In the genomic region with DNA sequence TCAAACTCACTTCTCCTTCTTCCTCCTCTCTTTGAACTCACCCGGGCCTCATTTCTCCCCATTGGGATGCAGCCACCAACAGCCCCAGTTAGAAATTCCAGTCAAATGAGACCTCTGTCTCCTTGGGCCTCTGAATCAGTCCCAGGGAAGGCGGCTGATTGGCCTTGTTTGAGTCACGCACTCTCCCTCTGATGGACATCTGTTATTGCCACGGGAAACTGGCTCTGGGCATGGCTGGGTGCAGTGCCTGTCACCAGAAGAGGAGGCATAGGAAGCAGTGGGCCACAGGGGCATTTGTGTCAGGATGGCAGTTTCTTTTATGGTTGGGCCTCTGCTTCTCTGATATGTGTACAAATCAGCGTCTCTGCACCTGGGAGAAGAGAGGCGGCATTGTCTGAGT, we compare ENCODE assay signal across 12 cellular contexts. TPM values are rescaled to one million over a fixed set of nuclear protein-coding genes. Genes with fewer than 3 reads are reported as not detected.
DNase-seq lines count a peak whose midpoint lies in the region; ATAC-seq, FAIRE-seq and TF ChIP-seq lines count a peak whose summit lies in the region.
"Had no signal": no experiment of that assay in that cellular context is flagged by ENCODE, and none has a peak within 500 bp of the region (broad histone marks: within the 10 kb centered on the region; RNA-seq: fewer than 3 reads in every experiment).

No MANE protein-coding gene starts in this region.

- H3K9ac ChIP-seq in HepG2 (ENCODE audit: insufficient read depth, low read depth, low read length) = no peak overlapping the region

- WGBS in HepG2 (ENCODE audit: low lambda C conversion rate) = 7% methylated on average over 4 of the region's 6 CpGs
- WGBS in upper lobe of left lung, 2 donors = 87 to 90% methylated on average over 6 of the region's 6 CpGs

- CTCF ChIA-PET in HepG2 (lab: Yijun Ruan, JAX; ENCODE audit: low intra/inter-chr PET ratio, low total read pairs) = no interaction called here

- peaks cover 17% of the 10 kb centered on the region; the same call in 1 of the 2 replicates for H3K4me1 ChIP-seq in HepG2 (ENCODE audit: insufficient read depth, low read length)
- peaks cover 2 to 6% (median 3%) of the 10 kb centered on the region in 4 donors for H3K4me1 ChIP-seq in upper lobe of left lung

- TF ChIP-seq CTCF in HepG2 (CRISPR knock-in tag; IDR thresholded peaks at IDR 0.05) (no peak), upper lobe of left lung (IDR thresholded peaks at IDR 0.05) (no peak)

- intact Hi-C loops in HepG2 (cut with micrococcal nuclease; ENCODE audit: unreplicated experiment) = no loop called here

- H3K27me3 ChIP-seq in HepG2 (ENCODE audit: control insufficient read depth in 1 of 2, insufficient read depth in 2 of 2, low read length in 2 of 2) (peaks cover 9 to 55% of the 10 kb centered on the region in 2 experiments; a peak in 4 of 5 replicates), upper lobe of left lung (peaks cover 0 to 9% (median under 1%) of the 10 kb centered on the region in 4 donors)

- TF ChIP-seq RAD21 in HepG2 (CRISPR knock-in tag; IDR thresholded peaks at IDR 0.05) = no peak

- ATAC-seq in SK-N-SH treated with all-trans-retinoic acid at 6 μM for 48 hours = peak; percentile 45; the same call in 2 of the 3 replicates
- ATAC-seq in HepG2 = peak; percentile 15; the same call in 2 of the 3 replicates
- no peak for ATAC-seq in upper lobe of left lung (ENCODE audit: low FRiP score in 2 of 2)

- TF ChIP-seq POLR2A in H54 (IDR thresholded peaks at IDR 0.05; ENCODE audit: low read depth, low read length) = no peak
- no peak for TF ChIP-seq POLR2A in HepG2 (IDR thresholded peaks at IDR 0.05; ENCODE audit: insufficient read depth in 1 of 2, low read depth in 2 of 2, low read length in 2 of 2)
- TF ChIP-seq POLR2A in upper lobe of left lung (IDR thresholded peaks at IDR 0.05) = no peak

- POLR2A ChIA-PET in HepG2 (lab: Yijun Ruan, JAX) = no interaction called here

- H4K20me1 ChIP-seq in HepG2 (ENCODE audit: insufficient read depth, low read length) = peaks cover 2% of the 10 kb centered on the region; the same call in 1 of the 2 replicates

- H3K79me2 ChIP-seq in HepG2 (ENCODE audit: insufficient read depth, low read length) = no peaks in the 10 kb centered on the region

- H3K36me3 ChIP-seq in HepG2 (replicated peaks in 1 of 2; ENCODE audit: control insufficient read depth in 1 of 2, insufficient read depth in 2 of 2, low read length in 2 of 2) (no peaks in the 10 kb centered on the region), upper lobe of left lung (no peaks in the 10 kb centered on the region)
- H3K36me3 ChIP-seq: spleen had no signal

- in situ Hi-C loops in HepG2 (cut with HindIII; ENCODE audit: extremely low pct_ligation_motif_present, low pct_unique_long_range_greater_than_20kb) = no loop called here

- no peak for FAIRE-seq in H54 (lab: Jason Lieb, UNC)
- FAIRE-seq in HepG2 (lab: Jason Lieb, UNC) = no peak

- H2AFZ ChIP-seq in HepG2 (ENCODE audit: low read length) = no peak overlapping the region

- DNase-seq in AG20443 (ENCODE audit: low spot score) (peak; percentile 80), H54 (ENCODE audit: insufficient read length, low spot score) (peak; percentile 78), HepG2 (ENCODE audit: low spot score) (no peak), upper lobe of left lung (no peak), activated T-cell treated with anti-CD3 and anti-CD28 coated beads for 4 hours (no peak)
- DNase-seq in stimulated activated CD4-positive, alpha-beta T cell treated with anti-CD3 and anti-CD28 coated beads, Interleukin-2, amount 100 ng/mL, for 48 hours = no peak
- no peak for DNase-seq in activated naive CD4-positive, alpha-beta T cell (lab: John Stamatoyannopoulos, UW)
- DNase-seq: activated B cell treated with CpG ODN at 0.5 μM for 24 hours, activated gamma-delta T cell, spleen had no signal

- H3K27ac ChIP-seq in HepG2 (ENCODE audit: extremely low read length, insufficient read depth, low read length) (no peak overlapping the region), upper lobe of left lung (no peak overlapping the region)
- H3K27ac ChIP-seq: C4-2B, spleen had no signal

- H3K9me3 ChIP-seq in HepG2 (ENCODE audit: low read length) (no peaks in the 10 kb centered on the region), upper lobe of left lung (no peaks in the 10 kb centered on the region)
- H3K9me3 ChIP-seq: spleen had no signal

- H3K4me3 ChIP-seq in HepG2 (replicated peaks in 1 of 3; ENCODE audit: insufficient read depth in 1 of 3, low read depth in 2 of 3, low read length in 3 of 3) (no peak overlapping the region), upper lobe of left lung (no peak overlapping the region)
- H3K4me3 ChIP-seq: spleen had no signal

- TF ChIP-seq EP300 in HepG2 (IDR thresholded peaks at IDR 0.05; ENCODE audit: low read depth in 2 of 2, low read length in 2 of 2) (no peak), HepG2 (CRISPR knock-in tag; IDR thresholded peaks at IDR 0.05; ENCODE audit: borderline replicate concordance) (no peak), upper lobe of left lung (IDR thresholded peaks at IDR 0.05) (no peak)

- H3K4me2 ChIP-seq in HepG2 (ENCODE audit: low read depth, low read length) = no peak overlapping the region

- no TSS peak for BruUV-seq in HepG2 (replicated peaks; lab: Mats Ljungman, UMichigan)

TF ChIP-seq in SK-N-SH treated with all-trans-retinoic acid at 6 μM for 48 hours, 23 proteins besides CTCF, POLR2A, EP300 and RAD21 (continues in another document):
- TF ChIP-seq BACH2 (CRISPR knock-in tag; IDR thresholded peaks at IDR 0.05; ENCODE audit: borderline replicate concordance) = no peak

TF ChIP-seq in HepG2, 621 proteins besides CTCF, POLR2A, EP300 and RAD21:
- TF ChIP-seq FIP1L1 (IDR thresholded peaks at IDR 0.05; ENCODE audit: borderline replicate concordance, insufficient read depth, low read depth, low read length) = no peak
- TF ChIP-seq, protein P1, sequence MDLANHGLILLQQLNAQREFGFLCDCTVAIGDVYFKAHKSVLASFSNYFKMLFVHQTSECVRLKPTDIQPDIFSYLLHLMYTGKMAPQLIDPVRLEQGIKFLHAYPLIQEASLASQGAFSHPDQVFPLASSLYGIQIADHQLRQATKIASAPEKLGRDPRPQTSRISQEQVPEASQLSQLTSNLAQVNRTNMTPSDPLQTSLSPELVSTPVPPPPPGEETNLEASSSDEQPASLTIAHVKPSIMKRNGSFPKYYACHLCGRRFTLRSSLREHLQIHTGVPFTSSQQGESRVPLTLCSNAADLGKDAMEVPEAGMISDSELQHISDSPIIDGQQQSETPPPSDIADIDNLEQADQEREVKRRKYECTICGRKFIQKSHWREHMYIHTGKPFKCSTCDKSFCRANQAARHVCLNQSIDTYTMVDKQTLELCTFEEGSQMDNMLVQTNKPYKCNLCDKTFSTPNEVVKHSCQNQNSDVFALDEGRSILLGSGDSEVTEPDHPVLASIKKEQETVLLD (CRISPR knock-in tag; IDR thresholded peaks at IDR 0.05; ENCODE audit: low read depth) = no peak
- TF ChIP-seq ARNT2 (CRISPR knock-in tag; IDR thresholded peaks at IDR 0.05; ENCODE audit: low read depth) = no peak
- no peak for TF ChIP-seq ZNF749 (CRISPR knock-in tag; IDR thresholded peaks at IDR 0.05; ENCODE audit: borderline replicate concordance)
- TF ChIP-seq ISL2 (CRISPR knock-in tag; IDR thresholded peaks at IDR 0.05) = no peak
- no peak for TF ChIP-seq ZNF501 (CRISPR knock-in tag; IDR thresholded peaks at IDR 0.05)
- TF ChIP-seq HDAC6 (IDR thresholded peaks at IDR 0.05; ENCODE audit: low read depth, low read length) = no peak
- TF ChIP-seq ZFAT (CRISPR knock-in tag; conservative IDR thresholded peaks at IDR 0.05) = no peak

RNA-seq across cellular contexts. Expression of a gene that starts 9.6 kb away (rescaled TPM):
- total RNA-seq in HepG2 (2016; rRNA removed; fragmentation: Illumina TruSeq; extraction: Trizol) = 0.66 TPM in 1 of 2 replicates, not detected in the other
- total RNA-seq in HepG2 (2016; cell fraction: cytosol; rRNA removed; fragmentation: Illumina TruSeq; extraction: Trizol; ENCODE audit: low read depth) = 0.51 TPM in 1 of 2 replicates, not detected in the other
- 0.18 and 0.71 TPM in 2 replicates for total RNA-seq in HepG2 (2016; cell fraction: insoluble cytoplasmic fraction; rRNA removed; fragmentation: Illumina TruSeq; extraction: Trizol)
- total RNA-seq in HepG2 (2016; cell fraction: membrane; rRNA removed; fragmentation: Illumina TruSeq; extraction: Trizol) = 0.21 and 0.25 TPM in 2 replicates
- total RNA-seq in HepG2 (2016; cell fraction: nucleus; rRNA removed; fragmentation: Illumina TruSeq; extraction: Trizol) = 0.50 and 0.69 TPM in 2 replicates
- 0.34 and 0.42 TPM in 2 replicates for polyA plus RNA-seq in HepG2 (2011; rRNA removed)
- 0.44 and 0.47 TPM in 2 replicates for polyA plus RNA-seq in HepG2 (2011; cell fraction: cytosol; rRNA removed)
- polyA plus RNA-seq in HepG2 (2011; cell fraction: nucleus; rRNA removed) = 0.74 and 1.2 TPM in 2 replicates
- 0.16 and 0.33 TPM in 2 replicates for polyA plus RNA-seq in HepG2 (2012)
- 0.09 and 0.11 TPM in 2 replicates for polyA plus RNA-seq in HepG2 (2016; cell fraction: cytosol; fragmentation: Illumina TruSeq; extraction: Trizol; ENCODE audit: low read depth)
- polyA plus RNA-seq in HepG2 (2016; cell fraction: insoluble cytoplasmic fraction; fragmentation: Illumina TruSeq; extraction: Trizol; ENCODE audit: low read depth) = 0.16 and 0.44 TPM in 2 replicates
- not detected in 2 replicates for polyA plus RNA-seq in HepG2 (2016; cell fraction: membrane; fragmentation: Illumina TruSeq; extraction: Trizol; ENCODE audit: low read depth)
- 0.95 and 1.1 TPM in 2 replicates for polyA plus RNA-seq in HepG2 (2016; cell fraction: nucleus; fragmentation: Illumina TruSeq; extraction: Trizol; ENCODE audit: insufficient read depth, low read depth)
- polyA minus RNA-seq in HepG2 (2011; rRNA and poly(A)+ RNA removed; ENCODE audit: low replicate concordance) = 1.5 and 1.6 TPM in 2 replicates
- polyA minus RNA-seq in HepG2 (2011; cell fraction: cytosol; rRNA and poly(A)+ RNA removed) = 1.7 TPM in 1 of 2 replicates, not detected in the other
- not detected in 2 replicates for polyA minus RNA-seq in HepG2 (2011; cell fraction: nucleus; rRNA and poly(A)+ RNA removed)
- 10 to 100 TPM in 1 of 6 donors, 1 to 10 TPM in 5; 1.7 to 12.9 (median 4.1) TPM for total RNA-seq in upper lobe of left lung

Comparison
In these comparisons a context has a peak if more than half of its experiments do, and no peak if none do; other contexts are left out.
1. DNase-seq: peak in AG20443 (single experiment) and H54 (single experiment); none in HepG2 (single experiment), upper lobe of left lung (0 of 2), activated T-cell treated with anti-CD3 and anti-CD28 coated beads for 4 hours (single experiment), stimulated activated CD4-positive, alpha-beta T cell treated with anti-CD3 and anti-CD28 coated beads, Interleukin-2, amount 100 ng/mL, for 48 hours (0 of 2) and activated naive CD4-positive, alpha-beta T cell (0 of 4).
2. ATAC-seq: peak in SK-N-SH treated with all-trans-retinoic acid at 6 μM for 48 hours (single experiment) and HepG2 (single experiment); none in upper lobe of left lung (0 of 2).